Comparison of ENCODE assay signal across 12 cellular contexts in genomic region chr4:41155194-41155830, GRCh38. TPM values are rescaled to one million over a fixed set of nuclear protein-coding genes. Genes with fewer than 3 reads are reported as not detected.
DNase-seq lines count a peak whose midpoint lies in the region; ATAC-seq, FAIRE-seq and TF ChIP-seq lines count a peak whose summit lies in the region.
"Had no signal": no experiment of that assay in that cellular context is flagged by ENCODE, and none has a peak within 500 bp of the region (broad histone marks: within the 10 kb centered on the region; RNA-seq: fewer than 3 reads in every experiment).

No MANE protein-coding gene starts in this region.

- no peak for TF ChIP-seq POLR2A in endothelial cell of umbilical vein (IDR thresholded peaks at IDR 0.05; ENCODE audit: low read depth, low read length)
- no peak for TF ChIP-seq POLR2A in thyroid gland (IDR thresholded peaks at IDR 0.05)

- peak overlapping the region; percentile 82 for H3K4me2 ChIP-seq in endothelial cell of umbilical vein (ENCODE audit: insufficient read depth, low read length)

- H3K9me3 ChIP-seq in endothelial cell of umbilical vein (replicated peaks; ENCODE audit: control insufficient read depth, insufficient read depth, low read length) (no peaks in the 10 kb centered on the region), thyroid gland (no peaks in the 10 kb centered on the region)
- H3K9me3 ChIP-seq: testis had no signal

- H3K4me1 ChIP-seq in endothelial cell of umbilical vein (ENCODE audit: control insufficient read depth, extremely low read depth, insufficient read depth, low read length), result peaks cover 57% of the 10 kb centered on the region
- peaks cover 26 to 32% of the 10 kb centered on the region in 2 donors for H3K4me1 ChIP-seq in thyroid gland

- POLR2A ChIA-PET in endothelial cell of umbilical vein (lab: Charles Lee), result interaction anchor here (0.6 to 1.8 kb wide), 4 partner anchors 8 to 57 kb away, joined by 3 to 5 read pairs (median 4); no protein-coding TSS in a partner anchor

- BruUV-seq in endothelial cell of umbilical vein (replicated peaks; lab: Mats Ljungman, UMichigan), result TSS peak; percentile 9

- H3K36me3 ChIP-seq in endothelial cell of umbilical vein (ENCODE audit: control insufficient read depth in 2 of 2, extremely low read depth in 1 of 2, insufficient read depth in 2 of 2, low read length in 2 of 2), result no peaks in the 10 kb centered on the region
- no peaks in the 10 kb centered on the region for H3K36me3 ChIP-seq in thyroid gland

- H3K4me3 ChIP-seq in endothelial cell of umbilical vein (replicated peaks in 1 of 3; ENCODE audit: insufficient read depth in 1 of 3, low read depth in 1 of 3, low read length in 3 of 3) (peak overlapping the region in 1 of 3 experiments; percentile 21), thyroid gland (replicated peaks in 1 of 3) (no peak overlapping the region)
- H3K4me3 ChIP-seq: testis had no signal

- H3K79me2 ChIP-seq in endothelial cell of umbilical vein (ENCODE audit: control insufficient read depth, insufficient read depth, low read length), result peaks cover 86% of the 10 kb centered on the region

- dilution Hi-C loops in endothelial cell of umbilical vein (cut with MboI; ENCODE audit: extremely low pct_ligation_motif_present, low sequenced_read_pairs), result no loop called here

- CTCF ChIA-PET in endothelial cell of umbilical vein (lab: Charles Lee), result interaction anchor here (0.9 to 4.0 kb wide), 12 partner anchors 8 to 179 kb away, joined by 3 to 21 read pairs (median 5); partner anchors contain the start of gene APBB2

- H3K9me3 Mint-ChIP-seq in type B pancreatic cell, result no peaks in the 10 kb centered on the region

- H4K20me1 ChIP-seq in endothelial cell of umbilical vein (replicated peaks; ENCODE audit: control insufficient read depth, extremely low read depth, insufficient read depth, low read length), result no peaks in the 10 kb centered on the region

- H3K27me3 Mint-ChIP-seq in type B pancreatic cell, result no peaks in the 10 kb centered on the region

- no peak overlapping the region for H3K27ac Mint-ChIP-seq in type B pancreatic cell

- no peaks in the 10 kb centered on the region for H3K36me3 Mint-ChIP-seq in type B pancreatic cell

- H2AFZ ChIP-seq in endothelial cell of umbilical vein (ENCODE audit: low read depth, low read length), result no peak overlapping the region

- 42% methylated on average over 5 of the region's 5 CpGs for WGBS in thyroid gland, 2 donors

- no peaks in the 10 kb centered on the region for H3K27me3 ChIP-seq in endothelial cell of umbilical vein (ENCODE audit: control insufficient read depth in 2 of 2, insufficient read depth in 2 of 2, low read length in 2 of 2)
- H3K27me3 ChIP-seq in thyroid gland, result no peaks in the 10 kb centered on the region
- H3K27me3 ChIP-seq: testis had no signal

- H3K4me3 Mint-ChIP-seq in type B pancreatic cell, result no peak overlapping the region

- no peak for ATAC-seq in HG03439 (IDR thresholded peaks at IDR 0.05; ENCODE audit: unreplicated experiment)

- H3K4me1 Mint-ChIP-seq in type B pancreatic cell (ENCODE audit: unreplicated experiment), result peaks cover 7% of the 10 kb centered on the region

- DNase-seq in RCC 7860 (ENCODE audit: low spot score), result peak; percentile 79
- DNase-seq in endothelial cell of umbilical vein (ENCODE audit: low read depth, low spot score), result peak; percentile 68
- peak; percentile 64 for DNase-seq in left kidney (ENCODE audit: low read depth, low spot score)
- peak; percentile 42 to 46 for DNase-seq in thyroid gland
- no peak for DNase-seq in type B pancreatic cell (ENCODE audit: extremely low spot score, unreplicated experiment)
- DNase-seq in DMS79 (lab: John Stamatoyannopoulos, UW), result no peak
- no peak for DNase-seq in hippocampal formation (lab: John Stamatoyannopoulos, UW)
- DNase-seq: NCI-H446 treated with DMSO at 0.1 percent for 48 hours, T-helper 1 cell, testis had no signal

- H3K27ac ChIP-seq in endothelial cell of umbilical vein (ENCODE audit: insufficient read depth, low read depth, low read length), result peak overlapping the region; percentile 92
- H3K27ac ChIP-seq in thyroid gland, result peak overlapping the region; percentile 33 to 75 (median 57)

- H3K9ac ChIP-seq in endothelial cell of umbilical vein (replicated peaks; ENCODE audit: extremely low read depth, insufficient read depth, low read length), result peak overlapping the region; percentile 80

- FAIRE-seq in RCC 7860 (lab: Jason Lieb, UNC), result no peak
- peak; percentile 15 for FAIRE-seq in endothelial cell of umbilical vein (lab: Jason Lieb, UNC)
- FAIRE-seq: colon had no signal

- intact Hi-C loops in endothelial cell of umbilical vein (cut with micrococcal nuclease) (loop anchor here (1.0 kb wide), 4 partner anchors 12 to 175 kb away; partner anchors contain the start of gene APBB2), thyroid gland (cut with DNase I) (no loop called here)

- H3K9me1 ChIP-seq in endothelial cell of umbilical vein (replicated peaks; ENCODE audit: control insufficient read depth, extremely low read depth, insufficient read depth, low read length), result no peaks in the 10 kb centered on the region

- TF ChIP-seq CTCF in endothelial cell of umbilical vein (IDR thresholded peaks at IDR 0.05; ENCODE audit: extremely low read depth in 1 of 2, insufficient read depth in 1 of 2, low read depth in 1 of 2, low read length in 2 of 2) (no peak), thyroid gland (IDR thresholded peaks at IDR 0.05) (no peak), type B pancreatic cell (conservative IDR thresholded peaks at IDR 0.05) (no peak)

TF ChIP-seq in endothelial cell of umbilical vein, 7 proteins besides CTCF, POLR2A, EP300 and RAD21:
- no peak for TF ChIP-seq MYC (IDR thresholded peaks at IDR 0.05; ENCODE audit: low read depth, low read length)
- TF ChIP-seq MAX (IDR thresholded peaks at IDR 0.05; ENCODE audit: insufficient read depth, insufficient read length), result no peak
- no peak for TF ChIP-seq POLR2AphosphoS5 (IDR thresholded peaks at IDR 0.05; ENCODE audit: insufficient read depth, low read depth, low read length)
- no peak for TF ChIP-seq JUN (IDR thresholded peaks at IDR 0.05; ENCODE audit: borderline replicate concordance, insufficient read depth, insufficient read length, low read depth)
- TF ChIP-seq GATA2 (IDR thresholded peaks at IDR 0.05; ENCODE audit: insufficient read depth, insufficient read length, low read depth, low read length), result no peak
- TF ChIP-seq FOS (IDR thresholded peaks at IDR 0.05; ENCODE audit: borderline replicate concordance, insufficient read depth, low read length), result no peak
- TF ChIP-seq EZH2 (IDR thresholded peaks at IDR 0.05; ENCODE audit: borderline replicate concordance, low read depth, low read length, severe bottlenecking), result no peak

RNA-seq across cellular contexts. Expression of gene APBB2, which starts 59.0 kb away (rescaled TPM):
- 124 and 162 TPM in 2 replicates for total RNA-seq in endothelial cell of umbilical vein
- polyA plus RNA-seq in endothelial cell of umbilical vein, result 66.7 and 79.8 TPM in 2 replicates
- 76.8 and 80.8 TPM in 2 replicates for polyA plus RNA-seq in endothelial cell of umbilical vein (2011; cell fraction: cytosol; rRNA removed)
- polyA plus RNA-seq in endothelial cell of umbilical vein (2011; cell fraction: nucleus; rRNA removed), result 189 and 206 TPM in 2 replicates
- 103 and 128 TPM in 2 replicates for polyA plus RNA-seq in endothelial cell of umbilical vein (2012)
- 174 and 191 TPM in 2 replicates for polyA minus RNA-seq in endothelial cell of umbilical vein
- 6.2 TPM for polyA minus RNA-seq in endothelial cell of umbilical vein (2011; cell fraction: cytosol; rRNA and poly(A)+ RNA removed)
- polyA minus RNA-seq in endothelial cell of umbilical vein (2011; cell fraction: nucleus; rRNA and poly(A)+ RNA removed), result 240 and 313 TPM in 2 replicates
- total RNA-seq in thyroid gland, result 100 to 1,000 TPM; 174 to 253 (median 199) TPM
- total RNA-seq in type B pancreatic cell (ENCODE audit: low replicate concordance), result 18.6 and 33.3 TPM in 2 replicates

Comparison
In these comparisons a context has a peak if more than half of its experiments do, and no peak if none do; other contexts are left out.
1. DNase-seq: peak in RCC 7860 (single experiment), endothelial cell of umbilical vein (single experiment), left kidney (single experiment) and thyroid gland (2 of 2); none in type B pancreatic cell (single experiment), DMS79 (single experiment) and hippocampal formation (0 of 2).